In genomic region chr16:20874088-20874581, GRCh38 we compare ENCODE assay signal across 13 cellular contexts. TPM values are rescaled to one million over a fixed set of nuclear protein-coding genes. Genes with fewer than 3 reads are reported as not detected.
DNase-seq lines count a peak whose midpoint lies in the region; ATAC-seq and TF ChIP-seq lines count a peak whose summit lies in the region.
"Had no signal": no experiment of that assay in that cellular context is flagged by ENCODE, and none has a peak within 500 bp of the region (broad histone marks: within the 10 kb centered on the region; RNA-seq: fewer than 3 reads in every experiment).

No MANE protein-coding gene starts in this region.

- no peaks in the 10 kb centered on the region; the same call in 1 of the 2 replicates for H3K79me2 ChIP-seq in OCI-LY7 (ENCODE audit: insufficient read depth, low read depth, low read length)

- H3K4me1 Mint-ChIP-seq in activated T-cell treated with anti-CD3 and anti-CD28 coated beads, Interleukin-2, amount 50 U/mL, for 24 hours (ENCODE audit: low read depth) = peaks cover 62% of the 10 kb centered on the region
- peaks cover 78% of the 10 kb centered on the region for H3K4me1 Mint-ChIP-seq in stimulated activated naive CD8-positive, alpha-beta T cell treated with anti-CD3 and anti-CD28 coated beads, Interleukin-15, amount 100 ng/mL, for 72 hours
- H3K4me1 Mint-ChIP-seq in endothelial cell (ENCODE audit: unreplicated experiment) = peaks cover 44% of the 10 kb centered on the region

- no peak overlapping the region for H2BK5ac ChIP-seq in mesenchymal stem cell (ENCODE audit: low read depth, low read length, poor library complexity, severe bottlenecking)

- intact Hi-C loops in OCI-LY7 (cut with micrococcal nuclease; ENCODE audit: unreplicated experiment) = loop anchor here (2.0 kb wide), 2 partner anchors 27 to 67 kb away; partner anchors contain the start of genes DCUN1D3, ERI2, LYRM1 and REXO5

- H3K9me3 ChIP-seq in OCI-LY7 (ENCODE audit: low read length) = no peaks in the 10 kb centered on the region
- no peaks in the 10 kb centered on the region for H3K9me3 ChIP-seq in mesenchymal stem cell (ENCODE audit: control insufficient read depth, low read length)
- H3K9me3 ChIP-seq: transverse colon had no signal

- no peaks in the 10 kb centered on the region for H3K27me3 Mint-ChIP-seq in activated T-cell treated with anti-CD3 and anti-CD28 coated beads, Interleukin-2, amount 50 U/mL, for 24 hours
- no peaks in the 10 kb centered on the region for H3K27me3 Mint-ChIP-seq in stimulated activated naive CD8-positive, alpha-beta T cell treated with anti-CD3 and anti-CD28 coated beads, Interleukin-15, amount 100 ng/mL, for 72 hours
- H3K27me3 Mint-ChIP-seq in endothelial cell (ENCODE audit: unreplicated experiment) = peaks cover 3% of the 10 kb centered on the region

- H3K27me3 ChIP-seq in mesenchymal stem cell (ENCODE audit: control insufficient read depth in 1 of 2, insufficient read depth in 1 of 2, low read length in 2 of 2) = no peaks in the 10 kb centered on the region
- H3K27me3 ChIP-seq: transverse colon had no signal

- H3K36me3 ChIP-seq in OCI-LY7 (ENCODE audit: insufficient read depth, low read length) = no peaks in the 10 kb centered on the region
- peaks cover 0 to 18% of the 10 kb centered on the region in 2 experiments for H3K36me3 ChIP-seq in mesenchymal stem cell (ENCODE audit: control insufficient read depth in 1 of 2, insufficient read depth in 2 of 2, low read depth in 1 of 2, low read length in 2 of 2)
- H3K36me3 ChIP-seq: transverse colon had no signal

- H4K20me1 ChIP-seq in OCI-LY7 (ENCODE audit: insufficient read depth, low read length) = 0 out of 2 replicates have a peak, but pooled peaks cover 4% of the 10 kb centered on the region

- H3K9me3 Mint-ChIP-seq in activated T-cell treated with anti-CD3 and anti-CD28 coated beads, Interleukin-2, amount 50 U/mL, for 24 hours = no peaks in the 10 kb centered on the region
- no peaks in the 10 kb centered on the region for H3K9me3 Mint-ChIP-seq in stimulated activated naive CD8-positive, alpha-beta T cell treated with anti-CD3 and anti-CD28 coated beads, Interleukin-15, amount 100 ng/mL, for 72 hours
- no peaks in the 10 kb centered on the region for H3K9me3 Mint-ChIP-seq in endothelial cell (ENCODE audit: unreplicated experiment)

- TF ChIP-seq CTCF in OCI-LY7 (conservative IDR thresholded peaks at IDR 0.05; ENCODE audit: low read length) (no peak), choroid plexus epithelial cell (conservative IDR thresholded peaks at IDR 0.05; ENCODE audit: low read depth, low read length) (no peak), endothelial cell (IDR thresholded peaks at IDR 0.05; ENCODE audit: unreplicated experiment) (no peak)

- no peak overlapping the region for H4K8ac ChIP-seq in mesenchymal stem cell (ENCODE audit: low read length)

- CTCF ChIA-PET in OCI-LY7 (lab: Charles Lee; ENCODE audit: unreplicated experiment) = interaction anchor here (0.8 to 1.0 kb wide), 2 partner anchors 23 to 132 kb away, joined by 4 to 10 read pairs; no protein-coding TSS in a partner anchor

- no peak overlapping the region for H4K91ac ChIP-seq in mesenchymal stem cell (ENCODE audit: low read length)

- no peak overlapping the region for H2BK120ac ChIP-seq in mesenchymal stem cell (ENCODE audit: low read depth, low read length)

- H3K9me2 ChIP-seq in OCI-LY7 (ENCODE audit: insufficient read depth, low read length) = no peaks in the 10 kb centered on the region

- H3K18ac ChIP-seq in mesenchymal stem cell (ENCODE audit: low read depth in 1 of 2, low read length in 2 of 2) = no peak overlapping the region

- H2BK15ac ChIP-seq in mesenchymal stem cell (ENCODE audit: low read depth, poor library complexity, severe bottlenecking) = no peak overlapping the region

- H3K4me3 ChIP-seq in OCI-LY7 (ENCODE audit: low read depth, low read length, poor library complexity, severe bottlenecking) = peak overlapping the region; percentile 39
- no peak overlapping the region for H3K4me3 ChIP-seq in choroid plexus epithelial cell (ENCODE audit: low read depth, low read length)
- H3K4me3 ChIP-seq in mesenchymal stem cell (ENCODE audit: insufficient read depth in 1 of 2, low read depth in 1 of 2, low read length in 2 of 2) = no peak overlapping the region
- H3K4me3 ChIP-seq: transverse colon had no signal

- no peak overlapping the region for H3K23ac ChIP-seq in mesenchymal stem cell (ENCODE audit: low read length in 2 of 2)

- BruUV-seq in OCI-LY7 (replicated peaks; lab: Mats Ljungman, UMichigan) = no TSS peak

- POLR2A ChIA-PET in OCI-LY7 (lab: Charles Lee) = interaction anchor here (0.5 to 2.1 kb wide), 3 partner anchors 10 to 432 kb away, joined by 4 to 5 read pairs (median 5); no protein-coding TSS in a partner anchor

- peak; percentile 7 for ATAC-seq in stimulated activated naive CD8-positive, alpha-beta T cell treated with anti-CD3 and anti-CD28 coated beads, Interleukin-15, amount 100 ng/mL, for 72 hours
- ATAC-seq: Panc1 had no signal

- H3K4me2 ChIP-seq in OCI-LY7 (ENCODE audit: low read length) (peak overlapping the region; percentile 56), mesenchymal stem cell (ENCODE audit: low read length, poor library complexity, severe bottlenecking) (no peak overlapping the region)

- H3K4me3 Mint-ChIP-seq in activated T-cell treated with anti-CD3 and anti-CD28 coated beads, Interleukin-2, amount 50 U/mL, for 24 hours = peak overlapping the region; percentile 53
- peak overlapping the region; percentile 59 to 70 for H3K4me3 Mint-ChIP-seq in stimulated activated naive CD8-positive, alpha-beta T cell treated with anti-CD3 and anti-CD28 coated beads, Interleukin-15, amount 100 ng/mL, for 72 hours
- no peak overlapping the region for H3K4me3 Mint-ChIP-seq in endothelial cell (ENCODE audit: unreplicated experiment)

- H2AFZ ChIP-seq in OCI-LY7 (ENCODE audit: low read length) = peak overlapping the region; percentile 8; the same call in 1 of the 2 replicates
- no peak overlapping the region for H2AFZ ChIP-seq in mesenchymal stem cell (ENCODE audit: low read depth, low read length)

- no peak for DNase-seq in activated T-cell treated with anti-CD3 and anti-CD28 coated beads, Interleukin-2, amount 50 U/mL, for 24 hours
- no peak for DNase-seq in activated T-cell treated with anti-CD3 and anti-CD28 coated beads for 4 hours
- DNase-seq in OCI-LY7 (ENCODE audit: low spot score) = no peak
- DNase-seq in choroid plexus epithelial cell (ENCODE audit: low read depth) = peak; percentile 47
- DNase-seq in stimulated activated naive CD8-positive, alpha-beta T cell treated with anti-CD3 and anti-CD28 coated beads, Interleukin-15, amount 100 ng/mL, for 72 hours = no peak
- DNase-seq in mesenchymal stem cell = no peak
- DNase-seq in endothelial cell (ENCODE audit: low spot score) = no peak
- DNase-seq in NCI-H1092 treated with DMSO at 0.1 percent for 48 hours (lab: John Stamatoyannopoulos, UW) = no peak
- DNase-seq: NCI-H1930; occipital lobe; stimulated activated CD4-positive, alpha-beta T cell treated with anti-CD3 and anti-CD28 coated beads, Interleukin-2, amount 100 ng/mL, for 48 hours had no signal

- no peak overlapping the region for H2BK12ac ChIP-seq in mesenchymal stem cell (ENCODE audit: low read length in 2 of 2)

- H3K27ac ChIP-seq in OCI-LY7 (ENCODE audit: low read depth, low read length, poor library complexity, severe bottlenecking) = peak overlapping the region; percentile 69
- no peak overlapping the region for H3K27ac ChIP-seq in mesenchymal stem cell (ENCODE audit: low read length, poor library complexity, severe bottlenecking)

- H3K14ac ChIP-seq in mesenchymal stem cell (ENCODE audit: low read length in 2 of 2) = no peak overlapping the region

- peak overlapping the region; percentile 79 for H3K27ac Mint-ChIP-seq in activated T-cell treated with anti-CD3 and anti-CD28 coated beads, Interleukin-2, amount 50 U/mL, for 24 hours
- peak overlapping the region in 1 of 2 donors; percentile 15 for H3K27ac Mint-ChIP-seq in stimulated activated naive CD8-positive, alpha-beta T cell treated with anti-CD3 and anti-CD28 coated beads, Interleukin-15, amount 100 ng/mL, for 72 hours
- H3K27ac Mint-ChIP-seq in endothelial cell (ENCODE audit: unreplicated experiment) = no peak overlapping the region

- no peak overlapping the region for H2AK5ac ChIP-seq in mesenchymal stem cell (ENCODE audit: low read length, severe bottlenecking)

- peaks cover 19% of the 10 kb centered on the region for H3K36me3 Mint-ChIP-seq in activated T-cell treated with anti-CD3 and anti-CD28 coated beads, Interleukin-2, amount 50 U/mL, for 24 hours (ENCODE audit: low read depth)
- no peaks in the 10 kb centered on the region for H3K36me3 Mint-ChIP-seq in endothelial cell (ENCODE audit: low read depth, unreplicated experiment)

- no peak overlapping the region for H3K9ac ChIP-seq in mesenchymal stem cell (ENCODE audit: low read length)

- H3K4ac ChIP-seq in mesenchymal stem cell (ENCODE audit: low read depth in 1 of 2, low read length in 2 of 2) = no peak overlapping the region

- H3K4me1 ChIP-seq in OCI-LY7 (ENCODE audit: insufficient read depth, low read length, poor library complexity, severe bottlenecking) (peaks cover 24% of the 10 kb centered on the region), mesenchymal stem cell (ENCODE audit: control insufficient read depth, insufficient read depth, low read depth, low read length) (peaks cover 6% of the 10 kb centered on the region)

- peaks cover 7% of the 10 kb centered on the region for H3K79me1 ChIP-seq in mesenchymal stem cell (replicated peaks; ENCODE audit: low read length, poor library complexity, severe bottlenecking)

- WGBS in mesenchymal stem cell = 84% methylated on average over 3 of the region's 4 CpGs

RNA-seq across cellular contexts. Expression of gene DCUN1D3, which starts 26.0 kb away (rescaled TPM):
- 3.1 and 3.3 TPM in 2 replicates for total RNA-seq in OCI-LY7 (2014; rRNA removed; shearing (Covaris generic))
- total RNA-seq in OCI-LY7 (2022) (4.5 and 5.1 TPM in 2 replicates), endothelial cell (ENCODE audit: unreplicated experiment) (17.2 TPM)
- polyA plus RNA-seq in mesenchymal stem cell (2013, experiment 1 of 2) = 7.9 TPM
- polyA plus RNA-seq in mesenchymal stem cell (2013, experiment 2 of 2) = 8.2 TPM

RNA-seq across cellular contexts. Expression of gene LYRM1, which starts 26.4 kb away (rescaled TPM):
- total RNA-seq in OCI-LY7 (2014; rRNA removed; shearing (Covaris generic)) = 24.0 and 24.3 TPM in 2 replicates
- 23.3 and 24.0 TPM in 2 replicates for total RNA-seq in OCI-LY7 (2022)
- polyA plus RNA-seq in mesenchymal stem cell (2013, experiment 1 of 2) = 17.2 TPM
- 14.6 TPM for polyA plus RNA-seq in mesenchymal stem cell (2013, experiment 2 of 2)
- 14.0 TPM for total RNA-seq in endothelial cell (ENCODE audit: unreplicated experiment)
